In genomic region chr19:35746087-35746462, GRCh38 we compare ENCODE assay signal across 9 cellular contexts. TPM values are rescaled to one million over a fixed set of nuclear protein-coding genes. Genes with fewer than 3 reads are reported as not detected.
DNase-seq lines count a peak whose midpoint lies in the region; ATAC-seq and TF ChIP-seq lines count a peak whose summit lies in the region.
"Had no signal": no experiment of that assay in that cellular context is flagged by ENCODE, and none has a peak within 500 bp of the region (broad histone marks: within the 10 kb centered on the region; RNA-seq: fewer than 3 reads in every experiment).

No MANE protein-coding gene starts in this region.

- no peak for TF ChIP-seq CTCF in PC-3 (conservative IDR thresholded peaks at IDR 0.05; ENCODE audit: low read depth, low read length)
- no peak for TF ChIP-seq CTCF in epithelial cell of esophagus (IDR thresholded peaks at IDR 0.05; ENCODE audit: insufficient read depth, low read depth, low read length, missing control alignments)
- TF ChIP-seq CTCF in osteoblast (IDR thresholded peaks at IDR 0.05; ENCODE audit: extremely low read depth, low read depth, low read length), result no peak

- H3K4me1 Mint-ChIP-seq in CD4-positive, CD25-positive, alpha-beta regulatory T cell, result peaks cover 5 to 64% (median 32%) of the 10 kb centered on the region in 4 donors

- H4K20me1 ChIP-seq in PC-3 (ENCODE audit: low read length) (no peaks in the 10 kb centered on the region), osteoblast (ENCODE audit: insufficient read depth, low read length) (peaks cover 11% of the 10 kb centered on the region)

- H2AFZ ChIP-seq in PC-3 (ENCODE audit: low read length), result peak overlapping the region; percentile 69
- H2AFZ ChIP-seq in osteoblast (ENCODE audit: low read length), result no peak overlapping the region

- no peaks in the 10 kb centered on the region for H3K9me3 Mint-ChIP-seq in CD4-positive, CD25-positive, alpha-beta regulatory T cell

- H3K4me2 ChIP-seq in PC-3 (ENCODE audit: low read length) (peak overlapping the region; percentile 96), osteoblast (ENCODE audit: insufficient read depth, low read length) (peak overlapping the region; percentile 87)

- no peaks in the 10 kb centered on the region for H3F3A ChIP-seq in PC-3 (ENCODE audit: low read length, unreplicated experiment)

- no peaks in the 10 kb centered on the region for H3K27me3 ChIP-seq in CD4-positive, CD25-positive, alpha-beta regulatory T cell (ENCODE audit: control insufficient read depth, insufficient read depth, low read length)
- H3K27me3 ChIP-seq in PC-3 (ENCODE audit: low read length), result no peaks in the 10 kb centered on the region
- no peaks in the 10 kb centered on the region for H3K27me3 ChIP-seq in osteoblast (ENCODE audit: insufficient read depth, low read length)

- no peak for DNase-seq in CD4-positive, CD25-positive, alpha-beta regulatory T cell
- DNase-seq in PC-3 (no peak), epithelial cell of esophagus (ENCODE audit: low read depth) (no peak), osteoblast (ENCODE audit: insufficient read length, low spot score, missing footprints) (no peak), A172 (ENCODE audit: low spot score) (no peak), NCI-H510A treated with DMSO at 0.1 percent for 48 hours (lab: John Stamatoyannopoulos, UW) (no peak), head of caudate nucleus (no peak)
- DNase-seq in activated CD8-positive, alpha-beta memory T cell treated with anti-CD3 and anti-CD28 coated beads, Interleukin-2, amount 50 U/mL, for 4 hours, result no peak

- H3K4me3 Mint-ChIP-seq in CD4-positive, CD25-positive, alpha-beta regulatory T cell, result peak overlapping the region; percentile 90 to 98 (median 94)

- H3K4me1 ChIP-seq in CD4-positive, CD25-positive, alpha-beta regulatory T cell (ENCODE audit: control insufficient read depth, insufficient read depth, low read length, poor library complexity, severe bottlenecking), result peaks cover 61% of the 10 kb centered on the region
- peaks cover 23% of the 10 kb centered on the region for H3K4me1 ChIP-seq in PC-3 (ENCODE audit: insufficient read depth, low read length)
- H3K4me1 ChIP-seq in osteoblast (ENCODE audit: insufficient read depth, low read length), result peaks cover 29% of the 10 kb centered on the region

- intact Hi-C loops in PC-3 (cut with micrococcal nuclease), result no loop called here
- intact Hi-C loops in head of caudate nucleus (cut with DNase I), result loop anchor here (10.0 kb wide), 1 partner anchor 189 kb away; the partner anchor contains the start of gene LRFN3

- ATAC-seq in CD4-positive, CD25-positive, alpha-beta regulatory T cell (ENCODE audit: low read depth in 2 of 2), result no peak
- ATAC-seq in PC-3, result no peak

- H3K9me2 ChIP-seq in PC-3 (replicated peaks; ENCODE audit: low read length), result no peaks in the 10 kb centered on the region

- H3K27ac ChIP-seq in CD4-positive, CD25-positive, alpha-beta regulatory T cell (ENCODE audit: insufficient read depth, low read length, poor library complexity, severe bottlenecking), result peak overlapping the region; percentile 100
- H3K27ac ChIP-seq in PC-3 (ENCODE audit: low read length) (no peak overlapping the region), osteoblast (ENCODE audit: low read depth, low read length) (peak overlapping the region; percentile 97)

- H3K9ac ChIP-seq in PC-3 (ENCODE audit: low read length), result peak overlapping the region; percentile 96

- H3K27me3 Mint-ChIP-seq in CD4-positive, CD25-positive, alpha-beta regulatory T cell, result peaks cover 12% of the 10 kb centered on the region

- BruUV-seq in PC-3 (replicated peaks; lab: Mats Ljungman, UMichigan), result no TSS peak

- peak overlapping the region; percentile 88 for H3K4me3 ChIP-seq in CD4-positive, CD25-positive, alpha-beta regulatory T cell (ENCODE audit: low read depth, low read length)
- peak overlapping the region; percentile 90 for H3K4me3 ChIP-seq in PC-3 (ENCODE audit: low read length)
- H3K4me3 ChIP-seq in epithelial cell of esophagus (ENCODE audit: low read length), result peak overlapping the region; percentile 92
- H3K4me3 ChIP-seq in osteoblast (ENCODE audit: insufficient read depth, low read length), result peak overlapping the region; percentile 87

- CTCF ChIA-PET in PC-3 (lab: Charles Lee), result no interaction called here

- POLR2A ChIA-PET in PC-3 (lab: Charles Lee; ENCODE audit: unreplicated experiment), result no interaction called here

- H3K9me3 ChIP-seq in CD4-positive, CD25-positive, alpha-beta regulatory T cell (ENCODE audit: control insufficient read depth in 2 of 2, low read length in 2 of 2), result no peaks in the 10 kb centered on the region
- H3K9me3 ChIP-seq in PC-3 (ENCODE audit: low read length) (no peaks in the 10 kb centered on the region), osteoblast (ENCODE audit: low read depth, low read length) (no peaks in the 10 kb centered on the region)

- H3K36me3 ChIP-seq in CD4-positive, CD25-positive, alpha-beta regulatory T cell (ENCODE audit: control insufficient read depth, insufficient read depth, low read length), result no peaks in the 10 kb centered on the region
- H3K36me3 ChIP-seq in PC-3 (ENCODE audit: low read depth, low read length), result no peaks in the 10 kb centered on the region
- peaks cover 13% of the 10 kb centered on the region for H3K36me3 ChIP-seq in osteoblast (ENCODE audit: insufficient read depth, low read length)

- H3K36me3 Mint-ChIP-seq in CD4-positive, CD25-positive, alpha-beta regulatory T cell, result peaks cover 9% of the 10 kb centered on the region

- peak overlapping the region in 2 of 3 donors; percentile 100 for H3K27ac Mint-ChIP-seq in CD4-positive, CD25-positive, alpha-beta regulatory T cell

- H3K79me2 ChIP-seq in PC-3 (ENCODE audit: low read length), result peaks cover 26% of the 10 kb centered on the region
- peaks cover 43% of the 10 kb centered on the region for H3K79me2 ChIP-seq in osteoblast (ENCODE audit: insufficient read depth, low read length)

RNA-seq across cellular contexts. Expression of gene PSENEN, which starts 0.6 kb away (rescaled TPM):
- total RNA-seq in CD4-positive, CD25-positive, alpha-beta regulatory T cell, result 21.1 TPM
- polyA plus RNA-seq in CD4-positive, CD25-positive, alpha-beta regulatory T cell, result 10 to 100 TPM; 66.1 to 99.6 (median 72.9) TPM
- total RNA-seq in PC-3 (2014; rRNA removed) (34.3 and 42.9 TPM in 2 replicates), osteoblast (8.8 and 11.6 TPM in 2 replicates)
- 37.1 and 40.9 TPM in 2 replicates for total RNA-seq in A172 (2014; rRNA removed; shearing (Covaris generic))

RNA-seq across cellular contexts. Expression of gene U2AF1L4, which starts 0.9 kb away (rescaled TPM):
- 70.8 TPM for total RNA-seq in CD4-positive, CD25-positive, alpha-beta regulatory T cell
- polyA plus RNA-seq in CD4-positive, CD25-positive, alpha-beta regulatory T cell, result 10 to 100 TPM; 48.4 to 66.5 (median 58.5) TPM
- 7.8 and 16.4 TPM in 2 replicates for total RNA-seq in PC-3 (2014; rRNA removed)
- 5.8 and 8.8 TPM in 2 replicates for total RNA-seq in osteoblast
- total RNA-seq in A172 (2014; rRNA removed; shearing (Covaris generic)), result 6.9 and 18.0 TPM in 2 replicates

RNA-seq across cellular contexts. Expression of gene LIN37, which starts 2.3 kb away (rescaled TPM):
- total RNA-seq in CD4-positive, CD25-positive, alpha-beta regulatory T cell, result 11.7 TPM
- 10 to 100 TPM in 3 of 4 donors, 1 to 10 TPM in 1; 9.9 to 16.5 (median 11.8) TPM for polyA plus RNA-seq in CD4-positive, CD25-positive, alpha-beta regulatory T cell
- total RNA-seq in PC-3 (2014; rRNA removed), result 4.6 and 8.2 TPM in 2 replicates
- total RNA-seq in osteoblast, result 9.0 and 13.6 TPM in 2 replicates
- 13.8 and 16.4 TPM in 2 replicates for total RNA-seq in A172 (2014; rRNA removed; shearing (Covaris generic))

RNA-seq across cellular contexts. Expression of gene IGFLR1, which starts 3.8 kb away (rescaled TPM):
- total RNA-seq in CD4-positive, CD25-positive, alpha-beta regulatory T cell, result 80.5 TPM
- polyA plus RNA-seq in CD4-positive, CD25-positive, alpha-beta regulatory T cell, result 100 to 1,000 TPM; 109 to 151 (median 125) TPM
- total RNA-seq in PC-3 (2014; rRNA removed) (0.81 and 9.3 TPM in 2 replicates), osteoblast (0.72 and 0.88 TPM in 2 replicates)
- 5.3 and 22.0 TPM in 2 replicates for total RNA-seq in A172 (2014; rRNA removed; shearing (Covaris generic))

RNA-seq across cellular contexts. Expression of gene HSPB6, which starts 10.8 kb away (rescaled TPM):
- total RNA-seq in CD4-positive, CD25-positive, alpha-beta regulatory T cell, result not detected
- polyA plus RNA-seq in CD4-positive, CD25-positive, alpha-beta regulatory T cell, result not detected
- total RNA-seq in PC-3 (2014; rRNA removed) (not detected in 2 replicates), osteoblast (9.1 and 14.5 TPM in 2 replicates)
- total RNA-seq in A172 (2014; rRNA removed; shearing (Covaris generic)), result 0.07 and 0.72 TPM in 2 replicates
- total RNA-seq: RPMI7951 had no signal
